In genomic region chr3:113287818-113288648, GRCh38 we compare ENCODE assay signal across 8 cellular contexts.
A peak's percentile ranks its signal among the peaks of the same experiment; 100 is the strongest.
DNase-seq lines count a peak whose midpoint lies in the region; ATAC-seq and TF ChIP-seq lines count a peak whose summit lies in the region.

No MANE protein-coding gene starts in this region.

- H3K9me3 ChIP-seq in muscle layer of colon (ENCODE audit: low read length), result no peaks in the 10 kb centered on the region
- H3K9me3 ChIP-seq in testis, result no peaks in the 10 kb centered on the region

- DNase-seq in AG09309 (ENCODE audit: low read depth), result peak; percentile 31
- peak; percentile 69 for DNase-seq in GM13977 (ENCODE audit: low spot score)
- peak; percentile 83 for DNase-seq in NCI-H2196 (lab: John Stamatoyannopoulos, UW; ENCODE audit: unreplicated experiment)
- peak; percentile 58 for DNase-seq in activated CD4-positive, alpha-beta T cell treated with anti-CD3 and anti-CD28 coated beads for 48 hours
- peak; percentile 51 for DNase-seq in epidermal melanocyte (ENCODE audit: insufficient read length, low spot score)
- DNase-seq in testis, result peak; percentile 85

- peaks cover 27% of the 10 kb centered on the region for H3K36me3 ChIP-seq in muscle layer of colon (ENCODE audit: insufficient read depth, low read length)
- no peaks in the 10 kb centered on the region for H3K36me3 ChIP-seq in testis (ENCODE audit: low read depth, missing control alignments)

- WGBS in testis, 2 donors, result 56 to 62% methylated on average over 5 of the region's 5 CpGs

- H3K27me3 ChIP-seq in muscle layer of colon (ENCODE audit: control insufficient read depth in 1 of 2, insufficient read depth in 2 of 2, low read length in 2 of 2) (no peaks in the 10 kb centered on the region), testis (no peaks in the 10 kb centered on the region)

- peak overlapping the region; percentile 22 for H3K27ac ChIP-seq in muscle layer of colon (ENCODE audit: low read depth, low read length)
- peak overlapping the region in 1 of 2 donors; percentile 5 for H3K27ac ChIP-seq in testis

- in situ Hi-C loops in GM13977 (cut with MboI; ENCODE audit: low pct_unique_long_range_greater_than_20kb, low sequenced_read_pairs, unreplicated experiment), result loop anchor here (5.0 to 10.0 kb wide), 2 partner anchors 153 to 231 kb away; no protein-coding TSS in a partner anchor

- no peak for TF ChIP-seq POLR2A in testis (IDR thresholded peaks at IDR 0.05)

- H3K4me1 ChIP-seq in muscle layer of colon (ENCODE audit: insufficient read depth, low read length) (peaks cover 51% of the 10 kb centered on the region), testis (peaks cover 17% of the 10 kb centered on the region)

- H3K4me3 ChIP-seq in AG09309 (ENCODE audit: control insufficient read depth, low read depth, low read length) (no peak overlapping the region), muscle layer of colon (ENCODE audit: low read depth in 1 of 2, low read length in 2 of 2) (no peak overlapping the region), testis (no peak overlapping the region)

- no peak overlapping the region for H3K9ac ChIP-seq in muscle layer of colon (ENCODE audit: low read length)

- no peak for ATAC-seq in activated CD4-positive, CD25-positive, alpha-beta regulatory T cell treated with anti-CD3 and anti-CD28 coated beads, Interleukin-2, amount 50 U/mL, for 24 hours

- peak; percentile 99 for TF ChIP-seq CTCF in AG09309 (IDR thresholded peaks at IDR 0.05; ENCODE audit: control insufficient read depth, insufficient read depth, low read depth, low read length, missing control alignments)
- TF ChIP-seq CTCF in GM13977 (IDR thresholded peaks at IDR 0.05; ENCODE audit: extremely low read depth, insufficient read depth, missing control alignments), result peak; percentile 95
- TF ChIP-seq CTCF in testis (IDR thresholded peaks at IDR 0.05), result peak; percentile 99 to 100 (median 100)

- intact Hi-C loops in testis (cut with DNase I; ENCODE audit: low total_unique reads), result no loop called here

Comparison
In these comparisons a context has a peak if more than half of its experiments do, and no peak if none do; other contexts are left out.
1. DNase-seq: peak in every context shown above with its lines; median percentile 85 in testis; 83 in NCI-H2196; 69 in GM13977; 58 in activated CD4-positive, alpha-beta T cell treated with anti-CD3 and anti-CD28 coated beads for 48 hours; 51 in epidermal melanocyte; 31 in AG09309.